ENCODE assay signal across 17 cellular contexts in genomic region chr17:60356947-60357346, GRCh38. TPM values are rescaled to one million over a fixed set of nuclear protein-coding genes. Genes with fewer than 3 reads are reported as not detected.
DNase-seq lines count a peak whose midpoint lies in the region; ATAC-seq, FAIRE-seq and TF ChIP-seq lines count a peak whose summit lies in the region.
"Had no signal": no experiment of that assay in that cellular context is flagged by ENCODE, and none has a peak within 500 bp of the region (broad histone marks: within the 10 kb centered on the region; RNA-seq: fewer than 3 reads in every experiment).

No MANE protein-coding gene starts in this region.

- ATAC-seq in left ventricle myocardium superior (peak; percentile 69), GM21528 (IDR thresholded peaks at IDR 0.05; ENCODE audit: low FRiP score, unreplicated experiment) (no peak)

- H3K36me3 ChIP-seq in right atrium auricular region (no peaks in the 10 kb centered on the region), adrenal gland (replicated peaks in 1 of 2) (no peaks in the 10 kb centered on the region)
- H3K36me3 ChIP-seq: BLaER1, upper lobe of left lung had no signal

- TF ChIP-seq POLR2A in adrenal gland (IDR thresholded peaks at IDR 0.05) = no peak

- DNase-seq in left ventricle myocardium superior = no peak
- DNase-seq in right atrium auricular region (ENCODE audit: low spot score) = no peak
- DNase-seq in adrenal gland = peak in 6 of 7 donors; percentile 23 to 62 (median 42)
- peak; percentile 84 for DNase-seq in fibroblast of villous mesenchyme (ENCODE audit: low read depth)
- DNase-seq in frontal cortex (ENCODE audit: low spot score in 2 of 2) = no peak
- DNase-seq in NCI-H2227 treated with DMSO at 0.1 percent for 48 hours (lab: John Stamatoyannopoulos, UW) = no peak
- no peak for DNase-seq in NCI-H748 treated with DMSO at 0.1 percent for 48 hours (lab: John Stamatoyannopoulos, UW)
- DNase-seq: activated naive CD4-positive, alpha-beta T cell treated with anti-CD3 and anti-CD28 coated beads, Interleukin-2, amount 10 ng/mL, durations not matched to agents 7 days and 5 days; islet precursor cell; NCI-H82; SJCRH30; stimulated activated CD4-positive, alpha-beta T cell treated with anti-CD3 and anti-CD28 coated beads, Interleukin-2, amount 100 ng/mL, for 24 hours had no signal

- intact Hi-C loops in left ventricle myocardium superior (cut with micrococcal nuclease) = no loop called here
- intact Hi-C loops in adrenal gland (cut with DNase I) = loop anchor here in 1 of 2 donors (5.0 kb wide), 1 partner anchor 35 kb away; the partner anchor contains the start of gene USP32

- 93 to 100% (median 100%) methylated on average over 2 of the region's 2 CpGs for WGBS in adrenal gland, 4 donors

- H3K27ac ChIP-seq in right atrium auricular region (peak overlapping the region in 1 of 2 donors; percentile 15), adrenal gland (peak overlapping the region in 3 of 5 donors; percentile 24 to 61 (median 45))
- H3K27ac ChIP-seq: BLaER1, coronary artery, SJCRH30 had no signal

- no peaks in the 10 kb centered on the region for H3K9me3 ChIP-seq in right atrium auricular region
- H3K9me3 ChIP-seq in adrenal gland (replicated peaks in 1 of 3) = no peaks in the 10 kb centered on the region
- H3K9me3 ChIP-seq: BLaER1, SJCRH30, upper lobe of left lung had no signal

- no peak for FAIRE-seq in frontal cortex (lab: Jason Lieb, UNC)
- FAIRE-seq: TTC549 had no signal

- no peak for TF ChIP-seq CTCF in right atrium auricular region (IDR thresholded peaks at IDR 0.05)
- no peak for TF ChIP-seq CTCF in adrenal gland (IDR thresholded peaks at IDR 0.05)
- no peak for TF ChIP-seq CTCF in fibroblast of villous mesenchyme (IDR thresholded peaks at IDR 0.05; ENCODE audit: insufficient read depth, low read depth, low read length)

- H3K27me3 ChIP-seq in right atrium auricular region = no peaks in the 10 kb centered on the region
- H3K27me3 ChIP-seq in adrenal gland = no peaks in the 10 kb centered on the region
- H3K27me3 ChIP-seq: BLaER1, SJCRH30, upper lobe of left lung had no signal

- peaks cover 0 to 26% of the 10 kb centered on the region in 2 donors for H3K4me1 ChIP-seq in right atrium auricular region
- peaks cover 34 to 58% of the 10 kb centered on the region in 2 donors for H3K4me1 ChIP-seq in adrenal gland (replicated peaks in 1 of 2)
- H3K4me1 ChIP-seq: BLaER1, SJCRH30 had no signal

- H3K4me3 ChIP-seq in right atrium auricular region = no peak overlapping the region
- no peak overlapping the region for H3K4me3 ChIP-seq in adrenal gland
- no peak overlapping the region for H3K4me3 ChIP-seq in fibroblast of villous mesenchyme (ENCODE audit: low read depth, low read length)
- H3K4me3 ChIP-seq: BLaER1, coronary artery, SJCRH30, upper lobe of left lung had no signal

RNA-seq across cellular contexts. Expression of gene USP32, which starts 35.0 kb away (rescaled TPM):
- total RNA-seq in left ventricle myocardium superior = 26.2 TPM
- total RNA-seq in right atrium auricular region = 10 to 100 TPM; 24.5 to 27.7 TPM
- total RNA-seq in adrenal gland = 10 to 100 TPM; 36.2 to 99.3 (median 54.5) TPM
- 10 to 100 TPM; 22.0 to 57.8 (median 22.7) TPM for polyA plus RNA-seq in adrenal gland
- 78.9 and 95.4 TPM in 2 replicates for total RNA-seq in fibroblast of villous mesenchyme
- 91.7 TPM for total RNA-seq in frontal cortex

Comparison
In these comparisons a context has a peak if more than half of its experiments do, and no peak if none do; other contexts are left out.
1. DNase-seq: peak in adrenal gland (6 of 7) and fibroblast of villous mesenchyme (single experiment); none in left ventricle myocardium superior (single experiment), right atrium auricular region (single experiment), frontal cortex (0 of 2), NCI-H2227 treated with DMSO at 0.1 percent for 48 hours (single experiment) and NCI-H748 treated with DMSO at 0.1 percent for 48 hours (single experiment).